12 cellular contexts compared by ENCODE assay signal in the genomic region with DNA sequence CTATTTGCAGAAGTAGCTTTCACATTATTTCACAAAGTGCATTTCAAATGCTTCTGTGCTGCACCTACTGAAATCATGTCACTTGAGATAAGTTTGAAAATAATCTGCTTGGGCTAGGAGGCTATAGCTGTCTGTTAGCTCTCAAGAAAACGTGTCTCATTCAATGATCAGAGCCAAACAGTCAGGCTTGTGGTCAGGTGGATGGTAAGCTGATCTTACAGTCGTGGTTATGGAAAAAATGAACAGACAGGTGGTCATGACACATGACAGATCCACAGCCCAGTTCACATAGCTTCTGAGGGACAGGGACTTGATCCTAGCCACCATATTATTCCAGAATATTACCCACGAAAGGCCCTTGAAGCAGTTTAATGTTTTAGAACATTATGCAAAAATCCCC.
DNase-seq lines count a peak whose midpoint lies in the region; ATAC-seq and TF ChIP-seq lines count a peak whose summit lies in the region.
"Had no signal": no experiment of that assay in that cellular context is flagged by ENCODE, and none has a peak within 500 bp of the region (broad histone marks: within the 10 kb centered on the region; RNA-seq: fewer than 3 reads in every experiment).

No MANE protein-coding gene starts in this region.

- peak overlapping the region; percentile 14 for H3K4me3 Mint-ChIP-seq in T-helper 2 cell treated with Interferon-gamma antibody and Interleukin-4, amounts not matched to agents 5 μg/mL and 100 μg/mL, for 36 hours

- H3K27ac ChIP-seq in DND-41 (ENCODE audit: low read length) = peak overlapping the region; percentile 87
- H3K27ac ChIP-seq: adrenal gland had no signal

- H3K4me2 ChIP-seq in DND-41 (ENCODE audit: insufficient read depth, low read length) = peak overlapping the region; percentile 56

- no peaks in the 10 kb centered on the region for H3K36me3 ChIP-seq in DND-41 (ENCODE audit: insufficient read depth, low read length)
- H3K36me3 ChIP-seq: adrenal gland had no signal

- peak; percentile 56 for DNase-seq in DND-41
- DNase-seq in HCEC 1CT = peak; percentile 24
- peak; percentile 36 for DNase-seq in T-helper 2 cell treated with Interferon-gamma antibody and Interleukin-4, amounts not matched to agents 5 μg/mL and 100 μg/mL, for 36 hours (ENCODE audit: low spot score)
- DNase-seq in kidney tubule cell (ENCODE audit: low spot score) = peak; percentile 39
- DNase-seq: activated CD4-positive, alpha-beta T cell treated with anti-CD3 and anti-CD28 coated beads for 1 hour; adrenal gland; Calu3; NCI-H2029; substantia nigra had no signal

- no peaks in the 10 kb centered on the region for H4K20me1 ChIP-seq in DND-41 (ENCODE audit: insufficient read depth, low read length)

- H3K27me3 Mint-ChIP-seq in T-helper 2 cell treated with Interferon-gamma antibody and Interleukin-4, amounts not matched to agents 5 μg/mL and 100 μg/mL, for 36 hours (ENCODE audit: low read depth) = no peaks in the 10 kb centered on the region

- no peaks in the 10 kb centered on the region for H3K79me2 ChIP-seq in DND-41 (ENCODE audit: insufficient read depth, low read length)

- no peaks in the 10 kb centered on the region for H3K36me3 Mint-ChIP-seq in T-helper 2 cell treated with Interferon-gamma antibody and Interleukin-4, amounts not matched to agents 5 μg/mL and 100 μg/mL, for 36 hours (ENCODE audit: low read depth)

- H3K4me1 Mint-ChIP-seq in T-helper 2 cell treated with Interferon-gamma antibody and Interleukin-4, amounts not matched to agents 5 μg/mL and 100 μg/mL, for 36 hours (ENCODE audit: low read depth) = peaks cover 18% of the 10 kb centered on the region

- H3K9me3 Mint-ChIP-seq in T-helper 2 cell treated with Interferon-gamma antibody and Interleukin-4, amounts not matched to agents 5 μg/mL and 100 μg/mL, for 36 hours = no peaks in the 10 kb centered on the region

- H3K27me3 ChIP-seq in DND-41 (ENCODE audit: insufficient read depth, low read length, poor library complexity) = no peaks in the 10 kb centered on the region
- H3K27me3 ChIP-seq: adrenal gland had no signal

- H2AFZ ChIP-seq in DND-41 (ENCODE audit: low read depth, low read length) = peak overlapping the region; percentile 62

- ATAC-seq in DND-41 (ENCODE audit: insufficient read depth, low read depth) (peak; percentile 82), HG03439 (IDR thresholded peaks at IDR 0.05; ENCODE audit: unreplicated experiment) (no peak), HG02623 (IDR thresholded peaks at IDR 0.05; ENCODE audit: unreplicated experiment) (no peak), HG02938 (IDR thresholded peaks at IDR 0.05; ENCODE audit: unreplicated experiment) (no peak)

- H3K9ac ChIP-seq in DND-41 (ENCODE audit: low read depth, low read length) = peak overlapping the region; percentile 34

- TF ChIP-seq CTCF in DND-41 (IDR thresholded peaks at IDR 0.05; ENCODE audit: borderline replicate concordance, extremely low read depth, low read length, poor library complexity, severe bottlenecking) = no peak

- no peak overlapping the region for H3K4me3 ChIP-seq in DND-41 (ENCODE audit: low read depth in 1 of 2, low read length in 2 of 2)
- H3K4me3 ChIP-seq: adrenal gland had no signal

- no peaks in the 10 kb centered on the region for H3K9me3 ChIP-seq in DND-41 (ENCODE audit: insufficient read depth, low read length, severe bottlenecking)
- H3K9me3 ChIP-seq: adrenal gland had no signal

- no peak overlapping the region for H3K27ac Mint-ChIP-seq in T-helper 2 cell treated with Interferon-gamma antibody and Interleukin-4, amounts not matched to agents 5 μg/mL and 100 μg/mL, for 36 hours

- peaks cover 27% of the 10 kb centered on the region for H3K4me1 ChIP-seq in DND-41 (ENCODE audit: insufficient read depth, low read length)
- H3K4me1 ChIP-seq: adrenal gland had no signal
